In genomic region chr20:38392356-38392755, GRCh38 we compare ENCODE assay signal across 3 cellular contexts.
A peak's percentile ranks its signal among the peaks of the same experiment; 100 is the strongest.
TF ChIP-seq lines count a peak whose summit lies in the region.

No MANE protein-coding gene starts in this region.

TF ChIP-seq in A549, 52 proteins besides CTCF, POLR2A, EP300 and RAD21:
- TF ChIP-seq BCL3 (IDR thresholded peaks at IDR 0.05) (no peak), CHD2 (IDR thresholded peaks at IDR 0.05; ENCODE audit: low read length, partially characterized antibody) (no peak), USF2 (IDR thresholded peaks at IDR 0.05) (peak; percentile 82), HOXB5 (CRISPR knock-in tag; IDR thresholded peaks at IDR 0.05) (no peak)

TF ChIP-seq in HEK293, 187 proteins besides CTCF, POLR2A, EP300 and RAD21:
- no peak for TF ChIP-seq ZNF768 (tag by site-specific recombination; IDR thresholded peaks at IDR 0.05)
- TF ChIP-seq SCRT1 (tag by site-specific recombination; IDR thresholded peaks at IDR 0.05; ENCODE audit: borderline replicate concordance): peak; percentile 91; the same call in 1 of the 2 replicates
- TF ChIP-seq ZNF449 (tag by site-specific recombination; IDR thresholded peaks at IDR 0.05): no peak
- no peak for TF ChIP-seq ZNF692 (tag by site-specific recombination; IDR thresholded peaks at IDR 0.05)
- TF ChIP-seq BCL11B (tag by site-specific recombination; IDR thresholded peaks at IDR 0.05; ENCODE audit: low read depth): no peak
- TF ChIP-seq ZNF548 (tag by site-specific recombination; IDR thresholded peaks at IDR 0.05): no peak
- TF ChIP-seq SCRT2 (tag by site-specific recombination; IDR thresholded peaks at IDR 0.05): peak; percentile 92
- peak; percentile 64; the same call in 1 of the 2 replicates for TF ChIP-seq ZNF76 (tag by site-specific recombination; IDR thresholded peaks at IDR 0.05; ENCODE audit: borderline replicate concordance, low read depth)
- TF ChIP-seq ZNF596 (tag by site-specific recombination; IDR thresholded peaks at IDR 0.05): peak; percentile 73
- TF ChIP-seq ZBTB17 (tag by site-specific recombination; IDR thresholded peaks at IDR 0.05): peak; percentile 71
- no peak for TF ChIP-seq MZF1 (tag by site-specific recombination; IDR thresholded peaks at IDR 0.05; ENCODE audit: borderline replicate concordance)
- no peak; the same call in 1 of the 2 replicates for TF ChIP-seq ZNF335 (tag by site-specific recombination; conservative IDR thresholded peaks at IDR 0.05)
- no peak for TF ChIP-seq ZNF221 (tag by site-specific recombination; IDR thresholded peaks at IDR 0.05; ENCODE audit: borderline replicate concordance)
- peak; percentile 27; the same call in 1 of the 2 replicates for TF ChIP-seq KLF16 (tag by site-specific recombination; IDR thresholded peaks at IDR 0.05)
- TF ChIP-seq ZBTB20 (tag by site-specific recombination; IDR thresholded peaks at IDR 0.05): no peak

TF ChIP-seq in H1, 55 proteins besides CTCF, POLR2A, EP300 and RAD21:
- no peak for TF ChIP-seq CTBP2 (IDR thresholded peaks at IDR 0.05; ENCODE audit: borderline replicate concordance, insufficient read depth, insufficient read length, low read length)
- TF ChIP-seq SIX5 (IDR thresholded peaks at IDR 0.05; ENCODE audit: low read depth, low read length): peak; percentile 88
- no peak for TF ChIP-seq GABPA (IDR thresholded peaks at IDR 0.05; ENCODE audit: borderline replicate concordance, insufficient read depth, low read length)
- no peak for TF ChIP-seq NANOG (IDR thresholded peaks at IDR 0.05; ENCODE audit: insufficient read depth, low read depth, low read length, poor library complexity, severe bottlenecking)
- TF ChIP-seq TAF7 (optimal IDR thresholded peaks at IDR 0.05; ENCODE audit: borderline replicate concordance, low read depth, low read length): no peak
- peak; percentile 82 for TF ChIP-seq ATF3 (IDR thresholded peaks at IDR 0.05; ENCODE audit: insufficient read depth, low read depth, low read length)
- TF ChIP-seq BACH1 (IDR thresholded peaks at IDR 0.05; ENCODE audit: low read length): no peak
- no peak for TF ChIP-seq SAP30 (IDR thresholded peaks at IDR 0.05; ENCODE audit: insufficient read depth, insufficient replicate concordance, low read length)
- no peak for TF ChIP-seq ASH2L (IDR thresholded peaks at IDR 0.05; ENCODE audit: low read length)
- TF ChIP-seq USF2 (IDR thresholded peaks at IDR 0.05; ENCODE audit: low read length): peak; percentile 90
- TF ChIP-seq TAF1 (IDR thresholded peaks at IDR 0.05; ENCODE audit: low read depth, low read length): no peak
- TF ChIP-seq EZH2 (IDR thresholded peaks at IDR 0.05; ENCODE audit: low read depth, low read length, severe bottlenecking): no peak
- no peak for TF ChIP-seq NRF1 (IDR thresholded peaks at IDR 0.05; ENCODE audit: low read depth, low read length)
- no peak for TF ChIP-seq TEAD4 (IDR thresholded peaks at IDR 0.05; ENCODE audit: low read depth, low read length)
- TF ChIP-seq SP1 (IDR thresholded peaks at IDR 0.05; ENCODE audit: low read depth, low read length): no peak
- no peak for TF ChIP-seq MAFK (IDR thresholded peaks at IDR 0.05; ENCODE audit: low read depth, low read length)
